In the genomic region with DNA sequence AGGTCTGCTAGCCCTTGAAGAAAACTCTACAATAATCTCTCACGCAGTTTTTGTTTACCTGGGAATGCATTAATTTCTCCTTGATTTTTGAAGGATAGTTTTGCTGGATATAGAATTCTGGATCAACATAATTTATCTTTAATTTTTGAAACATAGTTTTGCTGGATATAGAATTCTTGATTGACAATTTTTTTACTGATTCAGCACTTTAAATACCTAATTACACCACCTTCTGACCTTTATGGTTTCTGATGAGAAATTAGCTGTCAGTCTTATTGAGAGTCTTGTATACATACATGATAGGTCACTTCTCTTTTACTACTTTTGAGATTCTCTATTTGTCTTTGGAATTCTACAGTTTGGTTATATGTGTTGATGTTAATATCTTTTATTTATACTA, we compare ENCODE assay signal across 28 cellular contexts.
"Had no signal": no experiment of that assay in that cellular context is flagged by ENCODE, and none has a peak within 500 bp of the region (broad histone marks: within the 10 kb centered on the region; RNA-seq: fewer than 3 reads in every experiment).

No MANE protein-coding gene starts in this region.

- H3K4me2 ChIP-seq: smooth muscle cell had no signal

- DNase-seq: naive thymus-derived CD8-positive, alpha-beta T cell; nephron progenitor cell; nucleus accumbens; pancreas; right cardiac atrium; spleen; stimulated activated CD4-positive, alpha-beta T cell treated with anti-CD3 and anti-CD28 coated beads, Interleukin-12 subunit alpha, Interleukin-12 subunit beta, amount 100 ng/mL, for 4 hours; stimulated activated CD4-positive, alpha-beta T cell treated with anti-CD3 and anti-CD28 coated beads, Interleukin-1b, Interleukin-23, amount 100 ng/mL, for 48 hours; stimulated activated CD4-positive, alpha-beta T cell treated with anti-CD3 and anti-CD28 coated beads, Interleukin-4, amount 100 ng/mL, for 1 hour; stimulated activated CD4-positive, alpha-beta T cell treated with anti-CD3 and anti-CD28 coated beads, Interleukin-4, amount 100 ng/mL, for 4 hours; stimulated activated CD8-positive, alpha-beta memory T cell treated with anti-CD3 and anti-CD28 coated beads, Interleukin-4, amount 100 ng/mL, for 48 hours; stimulated activated naive CD4-positive, alpha-beta T cell; stimulated activated naive CD8-positive, alpha-beta T cell treated with anti-CD3 and anti-CD28 coated beads, Interleukin-15, amount 100 ng/mL, for 72 hours; stimulated activated naive CD8-positive, alpha-beta T cell treated with anti-CD3 and anti-CD28 coated beads, Interleukin-15, Interleukin-2, amounts not matched to agents 100 U/mL and 50 U/mL, for 24 hours; substantia nigra; testis; tibial artery; transverse colon; upper lobe of right lung; uterus had no signal

- ATAC-seq: naive thymus-derived CD8-positive, alpha-beta T cell; natural killer cell treated with Interleukin-12 subunit alpha and Interleukin-12 subunit beta and Interleukin-15 and Interleukin-18, amount 100 ng/mL, for 72 hours; pancreas; right cardiac atrium; sciatic nerve; stimulated activated memory B cell treated with anti-CD40 and anti-IgM and Interleukin-4, amounts not matched to agents 10 μg/mL and 1 μg/mL and 100 μg/mL, for 72 hours; stimulated activated naive CD8-positive, alpha-beta T cell treated with anti-CD3 and anti-CD28 coated beads, Interleukin-15, amount 100 ng/mL, for 72 hours; stimulated activated naive CD8-positive, alpha-beta T cell treated with anti-CD3 and anti-CD28 coated beads, Interleukin-15, Interleukin-2, amounts not matched to agents 100 U/mL and 50 U/mL, for 24 hours; upper lobe of right lung had no signal

- H3K27me3 ChIP-seq: neutrophil, pancreas, spleen, suprapubic skin, testis, tibial artery, transverse colon, upper lobe of right lung, uterus had no signal

- H3K9me3 ChIP-seq: pancreas, prostate gland, testis, uterus had no signal

- H3K4me3 ChIP-seq: pancreas, prostate gland, skin epidermis, smooth muscle cell, spleen, suprapubic skin, testis, tibial artery, transverse colon, upper lobe of right lung, uterus had no signal

- H3K4me1 ChIP-seq: pancreas, prostate gland, spleen, suprapubic skin, testis, tibial artery, transverse colon, upper lobe of right lung, uterus had no signal

- H3K36me3 ChIP-seq: neutrophil, pancreas, prostate gland, spleen, suprapubic skin, tibial artery, transverse colon, upper lobe of right lung, uterus had no signal

- H3K27ac ChIP-seq: neutrophil, pancreas, prostate gland, skin epidermis, spleen, suprapubic skin, testis, tibial artery, transverse colon, upper lobe of right lung, uterus had no signal
